ENCODE assay signal across 27 cellular contexts in genomic region chr2:96758987-96759386, GRCh38. TPM values are rescaled to one million over a fixed set of nuclear protein-coding genes. Genes with fewer than 3 reads are reported as not detected.
DNase-seq lines count a peak whose midpoint lies in the region; ATAC-seq and TF ChIP-seq lines count a peak whose summit lies in the region.
"Had no signal": no experiment of that assay in that cellular context is flagged by ENCODE, and none has a peak within 500 bp of the region (broad histone marks: within the 10 kb centered on the region; RNA-seq: fewer than 3 reads in every experiment).

No MANE protein-coding gene starts in this region.

- no peaks in the 10 kb centered on the region for H3K27me3 Mint-ChIP-seq in activated naive CD4-positive, alpha-beta T cell treated with anti-CD3 and anti-CD28 coated beads, Interleukin-2, amount 50 U/mL, for 24 hours
- H3K27me3 Mint-ChIP-seq in activated B cell treated with CpG ODN at 0.5 μM for 24 hours (no peaks in the 10 kb centered on the region), naive B cell (no peaks in the 10 kb centered on the region)
- H3K27me3 Mint-ChIP-seq: activated naive CD8-positive, alpha-beta T cell treated with anti-CD3 and anti-CD28 coated beads, Interleukin-2, amount 50 U/mL, for 24 hours; stimulated activated naive CD8-positive, alpha-beta T cell treated with anti-CD3 and anti-CD28 coated beads, Interleukin-15, Interleukin-2, amounts not matched to agents 100 ng/mL and 50 ng/mL, for 24 hours had no signal

- POLR2A ChIA-PET in activated B cell treated with CpG ODN at 0.5 μM for 24 hours (lab: Charles Lee), result interaction anchor here (1.2 to 3.4 kb wide), 3 partner anchors 19 to 121 kb away, joined by 3 to 14 read pairs (median 14); partner anchors contain the start of genes CNNM3, KANSL3 and LMAN2L

- DNase-seq in activated naive CD4-positive, alpha-beta T cell treated with Interleukin-2 at 50 U/mL for 16 hours, result no peak
- DNase-seq in activated B cell treated with CpG ODN at 0.5 μM for 24 hours, result no peak
- no peak for DNase-seq in naive B cell
- DNase-seq in vagina (ENCODE audit: extremely low spot score in 2 of 2), result no peak
- DNase-seq in activated T-cell treated with anti-CD3 and anti-CD28 coated beads, Interleukin-2, amount 50 U/mL, for 48 hours, result no peak
- DNase-seq in SIG-M5 treated with dmso at 0.1 percent for 504 hours (lab: John Stamatoyannopoulos, UW; ENCODE audit: unreplicated experiment), result no peak
- DNase-seq: activated CD8-positive, alpha-beta memory T cell treated with anti-CD3 and anti-CD28 coated beads, Interleukin-2, amount 50 U/mL, for 48 hours; activated effector memory CD4-positive, alpha-beta T cell treated with Interleukin-2 at 50 U/mL for 16 hours; activated naive CD8-positive, alpha-beta T cell treated with anti-CD3 and anti-CD28 coated beads, Interleukin-2, amount 50 U/mL, for 24 hours; BE2C; Calu3; EL; gastrocnemius medialis; hippocampal formation; left ventricle myocardium inferior; NCI-H1105; NCI-H446 treated with DMSO at 0.1 percent for 48 hours; nucleus accumbens; stimulated activated CD4-positive, alpha-beta T cell treated with anti-CD3 and anti-CD28 coated beads, Interleukin-4, amount 100 ng/mL, for 24 hours; T-helper 2 cell had no signal

- ATAC-seq in activated B cell treated with CpG ODN at 0.5 μM for 24 hours (ENCODE audit: low read depth) (no peak), naive B cell (ENCODE audit: low read depth in 2 of 2) (no peak), GM18867 (IDR thresholded peaks at IDR 0.05; ENCODE audit: unreplicated experiment) (no peak)
- ATAC-seq: activated naive CD8-positive, alpha-beta T cell treated with anti-CD3 and anti-CD28 coated beads, Interleukin-2, amount 50 U/mL, for 24 hours; gastrocnemius medialis had no signal

- peak overlapping the region; percentile 23 for H3K4me3 Mint-ChIP-seq in activated naive CD4-positive, alpha-beta T cell treated with anti-CD3 and anti-CD28 coated beads, Interleukin-2, amount 50 U/mL, for 24 hours
- H3K4me3 Mint-ChIP-seq in activated B cell treated with CpG ODN at 0.5 μM for 24 hours (no peak overlapping the region), naive B cell (peak overlapping the region in 6 of 8 donors; percentile 11 to 93 (median 86))
- H3K4me3 Mint-ChIP-seq: activated naive CD8-positive, alpha-beta T cell treated with anti-CD3 and anti-CD28 coated beads, Interleukin-2, amount 50 U/mL, for 24 hours; stimulated activated naive CD8-positive, alpha-beta T cell treated with anti-CD3 and anti-CD28 coated beads, Interleukin-15, Interleukin-2, amounts not matched to agents 100 ng/mL and 50 ng/mL, for 24 hours had no signal

- CTCF ChIA-PET in activated B cell treated with CpG ODN at 0.5 μM for 24 hours (lab: Charles Lee), result no interaction called here

- TF ChIP-seq POLR2A in vagina (IDR thresholded peaks at IDR 0.05), result no peak

- H3K27ac ChIP-seq in vagina, result peak overlapping the region; percentile 12
- H3K27ac ChIP-seq: esophagus muscularis mucosa, gastrocnemius medialis, left ventricle myocardium inferior had no signal

- peaks cover 43% of the 10 kb centered on the region for H3K4me1 ChIP-seq in vagina
- H3K4me1 ChIP-seq: BE2C had no signal

- no peaks in the 10 kb centered on the region for H3K27me3 ChIP-seq in vagina
- H3K27me3 ChIP-seq: BE2C, esophagus muscularis mucosa, gastrocnemius medialis, tibial nerve had no signal

- H3K27ac Mint-ChIP-seq in activated naive CD4-positive, alpha-beta T cell treated with anti-CD3 and anti-CD28 coated beads, Interleukin-2, amount 50 U/mL, for 24 hours, result no peak overlapping the region
- H3K27ac Mint-ChIP-seq in activated B cell treated with CpG ODN at 0.5 μM for 24 hours (peak overlapping the region; percentile 86), naive B cell (peak overlapping the region in 1 of 6 donors; percentile 51)
- H3K27ac Mint-ChIP-seq: activated naive CD8-positive, alpha-beta T cell treated with anti-CD3 and anti-CD28 coated beads, Interleukin-2, amount 50 U/mL, for 24 hours; mesothelial cell of epicardium had no signal

- H3K4me3 ChIP-seq in vagina, result no peak overlapping the region
- H3K4me3 ChIP-seq: esophagus muscularis mucosa, gastrocnemius medialis, left ventricle myocardium inferior, smooth muscle cell, tibial nerve had no signal

- TF ChIP-seq CTCF in activated B cell treated with CpG ODN at 0.5 μM for 24 hours (IDR thresholded peaks at IDR 0.05), result no peak
- TF ChIP-seq CTCF in vagina (IDR thresholded peaks at IDR 0.05), result no peak

- intact Hi-C loops in activated B cell treated with CpG ODN at 0.5 μM for 24 hours (cut with micrococcal nuclease) (no loop called here), vagina (cut with DNase I) (no loop called here)

- H3K9me3 ChIP-seq in vagina, result no peaks in the 10 kb centered on the region
- H3K9me3 ChIP-seq: BE2C, esophagus muscularis mucosa, gastrocnemius medialis, left ventricle myocardium inferior, tibial nerve had no signal

- H3K36me3 Mint-ChIP-seq in activated naive CD4-positive, alpha-beta T cell treated with anti-CD3 and anti-CD28 coated beads, Interleukin-2, amount 50 U/mL, for 24 hours, result no peaks in the 10 kb centered on the region
- H3K36me3 Mint-ChIP-seq in activated B cell treated with CpG ODN at 0.5 μM for 24 hours (ENCODE audit: low read depth), result no peaks in the 10 kb centered on the region
- H3K36me3 Mint-ChIP-seq in naive B cell, result no peaks in the 10 kb centered on the region
- H3K36me3 Mint-ChIP-seq: mesothelial cell of epicardium had no signal

- H3K4me1 Mint-ChIP-seq in activated naive CD4-positive, alpha-beta T cell treated with anti-CD3 and anti-CD28 coated beads, Interleukin-2, amount 50 U/mL, for 24 hours, result peaks cover 46% of the 10 kb centered on the region
- H3K4me1 Mint-ChIP-seq in activated B cell treated with CpG ODN at 0.5 μM for 24 hours (peaks cover 40% of the 10 kb centered on the region), naive B cell (peaks cover 36 to 48% (median 38%) of the 10 kb centered on the region in 3 donors)

- no peaks in the 10 kb centered on the region for H3K36me3 ChIP-seq in vagina
- H3K36me3 ChIP-seq: BE2C, esophagus muscularis mucosa, gastrocnemius medialis, left ventricle myocardium inferior, tibial nerve had no signal

- no peaks in the 10 kb centered on the region for H3K9me3 Mint-ChIP-seq in activated naive CD4-positive, alpha-beta T cell treated with anti-CD3 and anti-CD28 coated beads, Interleukin-2, amount 50 U/mL, for 24 hours
- no peaks in the 10 kb centered on the region for H3K9me3 Mint-ChIP-seq in activated B cell treated with CpG ODN at 0.5 μM for 24 hours
- H3K9me3 Mint-ChIP-seq in naive B cell, result no peaks in the 10 kb centered on the region
- H3K9me3 Mint-ChIP-seq: activated naive CD8-positive, alpha-beta T cell treated with anti-CD3 and anti-CD28 coated beads, Interleukin-2, amount 50 U/mL, for 24 hours; mesothelial cell of epicardium; stimulated activated naive CD8-positive, alpha-beta T cell treated with anti-CD3 and anti-CD28 coated beads, Interleukin-15, Interleukin-2, amounts not matched to agents 100 ng/mL and 50 ng/mL, for 24 hours had no signal

RNA-seq across cellular contexts. Expression of gene CNNM4, which starts 1.7 kb away (rescaled TPM):
- 7.4 and 10.0 TPM in 2 replicates for total RNA-seq in activated B cell treated with CpG ODN at 0.5 μM for 24 hours
- polyA plus RNA-seq in naive B cell (ENCODE audit: low read depth in 6 of 6), result 1 to 10 TPM in 5 of 6 donors, not detected in 1; 3.3 to 9.4 (median 6.3) TPM
- total RNA-seq in vagina, result 8.3 TPM

RNA-seq across cellular contexts. Expression of gene LMAN2L, which starts 19.1 kb away (rescaled TPM):
- total RNA-seq in activated B cell treated with CpG ODN at 0.5 μM for 24 hours, result 7.1 and 8.9 TPM in 2 replicates
- polyA plus RNA-seq in naive B cell (ENCODE audit: low read depth in 6 of 6), result 10 to 100 TPM in 5 of 6 donors, 1 to 10 TPM in 1; 9.3 to 18.9 (median 16.8) TPM
- 13.0 TPM for total RNA-seq in vagina

RNA-seq across cellular contexts. Expression of gene CNNM3, which starts 57.1 kb away (rescaled TPM):
- total RNA-seq in activated B cell treated with CpG ODN at 0.5 μM for 24 hours (19.0 and 20.3 TPM in 2 replicates), vagina (16.5 TPM)
- polyA plus RNA-seq in naive B cell (ENCODE audit: low read depth in 6 of 6), result 10 to 100 TPM in 1 of 6 donors, 1 to 10 TPM in 5; 4.3 to 16.3 (median 6.1) TPM
